Comparison of ENCODE assay signal across 10 cellular contexts in genomic region chr15:41933771-41934170, GRCh38. TPM values are rescaled to one million over a fixed set of nuclear protein-coding genes. Genes with fewer than 3 reads are reported as not detected.
DNase-seq lines count a peak whose midpoint lies in the region; ATAC-seq, FAIRE-seq and TF ChIP-seq lines count a peak whose summit lies in the region.
"Had no signal": no experiment of that assay in that cellular context is flagged by ENCODE, and none has a peak within 500 bp of the region (broad histone marks: within the 10 kb centered on the region; RNA-seq: fewer than 3 reads in every experiment).

No MANE protein-coding gene starts in this region.

- peaks cover 13% of the 10 kb centered on the region for H3K79me1 ChIP-seq in mesenchymal stem cell (replicated peaks; ENCODE audit: low read length, poor library complexity, severe bottlenecking)

- 41% methylated on average over 9 of the region's 10 CpGs for whole genome bisulfite sequencing in K562 (ENCODE audit: insufficient coverage, low coverage, missing lambda C conversion rate)
- 48% methylated on average over 10 of the region's 10 CpGs for WGBS in mesenchymal stem cell

- peak overlapping the region; percentile 76 for H4K8ac ChIP-seq in mesenchymal stem cell (ENCODE audit: low read length)

- no peak for FAIRE-seq in K562 (lab: Jason Lieb, UNC)

- H4K20me1 ChIP-seq in K562 (replicated peaks; ENCODE audit: control insufficient read depth, insufficient read depth, low read length), result no peaks in the 10 kb centered on the region

- intact Hi-C loops in K562 (cut with micrococcal nuclease) (no loop called here), vagina (cut with DNase I) (no loop called here), posterior cingulate gyrus (cut with DNase I) (no loop called here)

- H3K4me1 ChIP-seq in K562 (replicated peaks in 1 of 2; ENCODE audit: control insufficient read depth in 2 of 2, insufficient read depth in 2 of 2, low read length in 2 of 2) (peaks cover 3 to 13% of the 10 kb centered on the region in 2 experiments; a peak in 4 of 5 replicates), mesenchymal stem cell (ENCODE audit: control insufficient read depth, insufficient read depth, low read depth, low read length) (peaks cover 43% of the 10 kb centered on the region), vagina (peaks cover 84% of the 10 kb centered on the region)

- no peak overlapping the region for H2AFZ ChIP-seq in K562 (ENCODE audit: low read depth, low read length)
- H2AFZ ChIP-seq in mesenchymal stem cell (ENCODE audit: low read depth, low read length), result no peak overlapping the region

- H3K36me3 ChIP-seq in K562 (ENCODE audit: control insufficient read depth, insufficient read depth, low read length) (peaks cover 4% of the 10 kb centered on the region; the same call in 2 of the 3 replicates), mesenchymal stem cell (ENCODE audit: control insufficient read depth in 1 of 2, insufficient read depth in 2 of 2, low read depth in 1 of 2, low read length in 2 of 2) (peaks cover 0 to 18% of the 10 kb centered on the region in 2 experiments), vagina (no peaks in the 10 kb centered on the region)

- peak overlapping the region; percentile 12 to 69 for H2BK12ac ChIP-seq in mesenchymal stem cell (ENCODE audit: low read length in 2 of 2)

- H4K91ac ChIP-seq in mesenchymal stem cell (ENCODE audit: low read length), result peak overlapping the region; percentile 88

- H3K27ac ChIP-seq in K562 (ENCODE audit: extremely low read depth, low read depth, low read length) (no peak overlapping the region), mesenchymal stem cell (ENCODE audit: low read length, poor library complexity, severe bottlenecking) (peak overlapping the region; percentile 95), vagina (peak overlapping the region; percentile 65)
- H3K27ac ChIP-seq: VCaP had no signal

- TF ChIP-seq EP300 in K562 (IDR thresholded peaks at IDR 0.05; ENCODE audit: low read length), result no peak

- H3K9ac ChIP-seq in K562 (ENCODE audit: insufficient read depth in 1 of 2, low read depth in 2 of 2, low read length in 2 of 2) (no peak overlapping the region), mesenchymal stem cell (ENCODE audit: low read length) (no peak overlapping the region)

- H2AK5ac ChIP-seq in mesenchymal stem cell (ENCODE audit: low read length, severe bottlenecking), result peak overlapping the region; percentile 98

- POLR2A ChIA-PET in K562 (lab: Yijun Ruan, JAX), result interaction anchor here (0.6 kb wide), 1 partner anchor 754 kb away, joined by 3 read pairs; no protein-coding TSS in a partner anchor

- no peak overlapping the region for H2BK5ac ChIP-seq in mesenchymal stem cell (ENCODE audit: low read depth, low read length, poor library complexity, severe bottlenecking)

- no peak overlapping the region for H3K4me2 ChIP-seq in K562 (ENCODE audit: insufficient read depth, low read length)
- no peak overlapping the region for H3K4me2 ChIP-seq in mesenchymal stem cell (ENCODE audit: low read length, poor library complexity, severe bottlenecking)

- H3K27me3 ChIP-seq in K562 (ENCODE audit: control insufficient read depth in 2 of 2, insufficient read depth in 2 of 2, low read length in 2 of 2) (no peaks in the 10 kb centered on the region), mesenchymal stem cell (ENCODE audit: control insufficient read depth in 1 of 2, insufficient read depth in 1 of 2, low read length in 2 of 2) (no peaks in the 10 kb centered on the region), vagina (no peaks in the 10 kb centered on the region)

- no peaks in the 10 kb centered on the region for H3K79me2 ChIP-seq in K562 (ENCODE audit: control insufficient read depth, insufficient read depth, low read length)

- no peak for TF ChIP-seq RAD21 in K562 (CRISPR knock-in tag; conservative IDR thresholded peaks at IDR 0.05 in 1 of 2, IDR thresholded peaks at IDR 0.05 in 1 of 2)

- no peak overlapping the region for H2BK15ac ChIP-seq in mesenchymal stem cell (ENCODE audit: low read depth, poor library complexity, severe bottlenecking)

- no peak overlapping the region for H3K4me3 ChIP-seq in K562
- H3K4me3 ChIP-seq in mesenchymal stem cell (ENCODE audit: insufficient read depth in 1 of 2, low read depth in 1 of 2, low read length in 2 of 2), result no peak overlapping the region
- no peak overlapping the region for H3K4me3 ChIP-seq in vagina

- no peaks in the 10 kb centered on the region for H3K9me3 ChIP-seq in K562 (replicated peaks; ENCODE audit: control insufficient read depth, insufficient read depth, low read depth, low read length)
- no peaks in the 10 kb centered on the region for H3K9me3 ChIP-seq in mesenchymal stem cell (ENCODE audit: control insufficient read depth, low read length)
- no peaks in the 10 kb centered on the region for H3K9me3 ChIP-seq in vagina

- H2BK120ac ChIP-seq in mesenchymal stem cell (ENCODE audit: low read depth, low read length), result no peak overlapping the region

- DNase-seq in stimulated activated CD4-positive, alpha-beta T cell treated with anti-CD3 and anti-CD28 coated beads, Interleukin-15, amount 100 ng/mL, for 24 hours, result peak; percentile 30
- no peak for DNase-seq in stimulated activated CD4-positive, alpha-beta T cell treated with anti-CD3 and anti-CD28 coated beads, Interleukin-4, amount 100 ng/mL, for 4 hours
- no peak for DNase-seq in K562 (ENCODE audit: extremely low read depth in 1 of 4, low spot score in 3 of 4)
- DNase-seq in mesenchymal stem cell, result no peak
- no peak for DNase-seq in vagina (ENCODE audit: extremely low spot score in 2 of 2)
- DNase-seq in GOT3 (lab: John Stamatoyannopoulos, UW), result no peak
- no peak for DNase-seq in posterior cingulate gyrus
- no peak for DNase-seq in DMS53 treated with DMSO at 0.1 percent for 48 hours (lab: John Stamatoyannopoulos, UW; ENCODE audit: unreplicated experiment)
- DNase-seq: Calu3 had no signal

- no TSS peak for BruUV-seq in K562 (replicated peaks; lab: Mats Ljungman, UMichigan)

- no peak overlapping the region for H3K23ac ChIP-seq in mesenchymal stem cell (ENCODE audit: low read length in 2 of 2)

- peak; percentile 52 for ATAC-seq in K562

- CTCF ChIA-PET in K562 (lab: Yijun Ruan, JAX; ENCODE audit: low intra/inter-chr PET ratio), result no interaction called here

- no peak overlapping the region for H3K14ac ChIP-seq in mesenchymal stem cell (ENCODE audit: low read length in 2 of 2)

- H3K9me1 ChIP-seq in K562 (ENCODE audit: control insufficient read depth, insufficient read depth, low read length), result no peaks in the 10 kb centered on the region

- in situ Hi-C loops in K562 (cut with MboI), result no loop called here

- peak overlapping the region in 1 of 2 experiments; percentile 75 for H3K18ac ChIP-seq in mesenchymal stem cell (ENCODE audit: low read depth in 1 of 2, low read length in 2 of 2)

- TF ChIP-seq POLR2A in K562 (conservative IDR thresholded peaks at IDR 0.05) (no peak), vagina (IDR thresholded peaks at IDR 0.05) (no peak)

- TF ChIP-seq CTCF in K562 (IDR thresholded peaks at IDR 0.05 in 2 of 3, conservative IDR thresholded peaks at IDR 0.05 in 1 of 3; ENCODE audit: insufficient read depth in 2 of 3, low read depth in 1 of 3, low read length in 3 of 3) (no peak), vagina (IDR thresholded peaks at IDR 0.05) (no peak)

- peak overlapping the region; percentile 24 to 64 for H3K4ac ChIP-seq in mesenchymal stem cell (ENCODE audit: low read depth in 1 of 2, low read length in 2 of 2)

TF ChIP-seq in K562, 482 proteins besides CTCF, POLR2A, EP300 and RAD21 (continues in another document):
- no peak for TF ChIP-seq NR1H2 (CRISPR knock-in tag; IDR thresholded peaks at IDR 0.05)
- no peak for TF ChIP-seq RBFOX2 (IDR thresholded peaks at IDR 0.05; ENCODE audit: low read depth, low read length)

RNA-seq across cellular contexts. Expression of gene EHD4, which starts 38.6 kb away (rescaled TPM):
- 11.8 and 17.2 TPM in 2 replicates for total RNA-seq in K562 (2011; cell fraction: chromatin; rRNA removed; ENCODE audit: low replicate concordance)
- total RNA-seq in K562 (2011; cell fraction: nucleolus; rRNA removed), result 15.1 and 17.0 TPM in 2 replicates
- total RNA-seq in K562 (2011; cell fraction: nucleoplasm; rRNA removed), result 14.4 and 16.6 TPM in 2 replicates
- 9.8 and 12.6 TPM in 2 replicates for total RNA-seq in K562 (2014; rRNA removed)
- 4.6 and 5.2 TPM in 2 replicates for total RNA-seq in K562 (2014; rRNA removed; fragmentation: Illumina TruSeq; extraction: Trizol)
- total RNA-seq in K562 (2015; rRNA removed; fragmentation: Illumina TruSeq; extraction: Trizol), result 5.6 and 5.7 TPM in 2 replicates
- 10.3 and 11.4 TPM in 2 replicates for total RNA-seq in K562 (2021)
- 6.4 and 7.4 TPM in 2 replicates for polyA plus RNA-seq in K562 (2011; rRNA removed)
- 7.3 and 10.8 TPM in 2 replicates for polyA plus RNA-seq in K562 (2011; cell fraction: cytosol; rRNA removed)
- 4.1 and 4.5 TPM in 2 replicates for polyA plus RNA-seq in K562 (2011; cell fraction: nucleus; rRNA removed)
- 5.5 and 7.3 TPM in 2 replicates for polyA plus RNA-seq in K562 (2012)
- polyA plus RNA-seq in K562 (2014; fragmentation: Illumina TruSeq; extraction: Trizol), result 7.0 and 8.1 TPM in 2 replicates
- polyA plus RNA-seq in K562 (2014; fragmentation: Nextera tagmentation; extraction: Ambion mirVana), result under 1 TPM; 0.89 to 0.96 TPM
- polyA plus RNA-seq in K562 (2014; rRNA removed), result 7.5 and 7.7 TPM in 2 replicates
- polyA minus RNA-seq in K562 (2011; rRNA and poly(A)+ RNA removed), result 9.2 and 10.3 TPM in 2 replicates
- 8.6 and 9.6 TPM in 2 replicates for polyA minus RNA-seq in K562 (2011; cell fraction: cytosol; rRNA and poly(A)+ RNA removed)
- polyA minus RNA-seq in K562 (2011; cell fraction: nucleus; rRNA and poly(A)+ RNA removed), result 6.9 and 10.0 TPM in 2 replicates
- 16.3 TPM for polyA plus RNA-seq in mesenchymal stem cell (2013, experiment 1 of 2)
- 16.0 TPM for polyA plus RNA-seq in mesenchymal stem cell (2013, experiment 2 of 2)
- 24.6 TPM for total RNA-seq in vagina

RNA-seq across cellular contexts. Expression of gene SPTBN5, which starts 39.9 kb away (rescaled TPM):
- 0.30 TPM in 1 of 2 replicates, not detected in the other for total RNA-seq in K562 (2011; cell fraction: chromatin; rRNA removed; ENCODE audit: low replicate concordance)
- total RNA-seq in K562 (2011; cell fraction: nucleolus; rRNA removed), result under 0.01 TPM in 2 replicates
- total RNA-seq in K562 (2011; cell fraction: nucleoplasm; rRNA removed), result 0.08 TPM in 1 of 2 replicates, not detected in the other
- total RNA-seq in K562 (2014; rRNA removed) (not detected in 2 replicates), K562 (2014; rRNA removed; fragmentation: Illumina TruSeq; extraction: Trizol) (not detected in 2 replicates), K562 (2015; rRNA removed; fragmentation: Illumina TruSeq; extraction: Trizol) (not detected in 2 replicates), K562 (2021) (0.02 TPM in 1 of 2 replicates, not detected in the other), vagina (0.49 TPM)
- polyA plus RNA-seq in K562 (2011; rRNA removed) (0.01 TPM in 1 of 2 replicates, not detected in the other), K562 (2014; fragmentation: Illumina TruSeq; extraction: Trizol) (not detected in 2 replicates), K562 (2014; fragmentation: Nextera tagmentation; extraction: Ambion mirVana) (not detected), K562 (2014; rRNA removed) (not detected in 2 replicates)
- 0.01 and 0.03 TPM in 2 replicates for polyA plus RNA-seq in K562 (2011; cell fraction: cytosol; rRNA removed)
- 0.15 and 0.20 TPM in 2 replicates for polyA plus RNA-seq in K562 (2011; cell fraction: nucleus; rRNA removed)
- polyA plus RNA-seq in K562 (2012), result under 0.01 and 0.03 TPM in 2 replicates
- polyA minus RNA-seq in K562 (2011; rRNA and poly(A)+ RNA removed), result not detected in 2 replicates
- not detected in 2 replicates for polyA minus RNA-seq in K562 (2011; cell fraction: cytosol; rRNA and poly(A)+ RNA removed)
- under 0.01 TPM in 1 of 2 replicates, not detected in the other for polyA minus RNA-seq in K562 (2011; cell fraction: nucleus; rRNA and poly(A)+ RNA removed)
- polyA plus RNA-seq in mesenchymal stem cell (2013, experiment 1 of 2), result 0.32 TPM
- polyA plus RNA-seq in mesenchymal stem cell (2013, experiment 2 of 2), result 0.29 TPM
